Comparison of ENCODE assay signal across 20 cellular contexts in the genomic region with DNA sequence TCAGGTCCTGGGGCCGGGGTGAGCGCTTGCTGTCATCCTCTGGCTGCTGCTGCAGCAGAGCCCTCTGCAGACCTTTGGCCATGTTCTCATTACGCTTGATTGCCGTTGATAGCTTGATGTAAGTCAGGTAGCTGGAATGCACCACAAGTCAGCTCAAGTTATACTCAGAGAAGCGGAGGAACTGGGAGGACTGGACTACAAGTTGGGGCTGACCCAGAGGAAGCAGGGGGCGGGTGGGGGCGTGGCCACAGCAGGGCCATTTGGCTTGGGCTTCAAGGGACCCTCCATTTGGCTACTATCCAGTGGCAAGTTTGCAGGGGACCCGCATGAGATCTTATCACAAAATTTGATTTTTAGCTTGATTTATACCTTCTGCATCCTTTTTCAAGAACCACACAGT.
"Had no signal": no experiment of that assay in that cellular context is flagged by ENCODE, and none has a peak within 500 bp of the region (broad histone marks: within the 10 kb centered on the region; RNA-seq: fewer than 3 reads in every experiment).

No MANE protein-coding gene starts in this region.

- DNase-seq: effector memory CD4-positive, alpha-beta T cell; gastrocnemius medialis; heart right ventricle; hypothalamus; islet precursor cell; left colon; left ventricle myocardium superior; mesendoderm; naive B cell; psoas muscle; retina; spleen; stimulated activated CD4-positive, alpha-beta T cell treated with anti-CD3 and anti-CD28 coated beads, Interleukin-15, amount 100 ng/mL, for 24 hours; stimulated activated CD4-positive, alpha-beta T cell treated with anti-CD3 and anti-CD28 coated beads, Interleukin-1b, Interleukin-23, amount 100 ng/mL, for 48 hours; stimulated activated CD4-positive, alpha-beta T cell treated with anti-CD3 and anti-CD28 coated beads, Interleukin-4, amount 100 ng/mL, for 4 hours; stimulated activated naive B cell treated with anti-CD40 and anti-IgM and Interleukin-4, amounts not matched to agents 10 μg/mL and 1 μg/mL and 100 μg/mL, for 72 hours; stimulated activated naive CD8-positive, alpha-beta T cell treated with anti-CD3 and anti-CD28 coated beads, Interleukin-15, amount 100 ng/mL, for 72 hours; testis; transverse colon had no signal

- H3K27ac ChIP-seq: gastrocnemius medialis, heart right ventricle, psoas muscle, spleen, testis, transverse colon had no signal

- H3K4me3 ChIP-seq: gastrocnemius medialis, heart right ventricle, lung, psoas muscle, spleen, testis, transverse colon had no signal
